ENCODE assay signal across 1 cellular context in the genomic region with DNA sequence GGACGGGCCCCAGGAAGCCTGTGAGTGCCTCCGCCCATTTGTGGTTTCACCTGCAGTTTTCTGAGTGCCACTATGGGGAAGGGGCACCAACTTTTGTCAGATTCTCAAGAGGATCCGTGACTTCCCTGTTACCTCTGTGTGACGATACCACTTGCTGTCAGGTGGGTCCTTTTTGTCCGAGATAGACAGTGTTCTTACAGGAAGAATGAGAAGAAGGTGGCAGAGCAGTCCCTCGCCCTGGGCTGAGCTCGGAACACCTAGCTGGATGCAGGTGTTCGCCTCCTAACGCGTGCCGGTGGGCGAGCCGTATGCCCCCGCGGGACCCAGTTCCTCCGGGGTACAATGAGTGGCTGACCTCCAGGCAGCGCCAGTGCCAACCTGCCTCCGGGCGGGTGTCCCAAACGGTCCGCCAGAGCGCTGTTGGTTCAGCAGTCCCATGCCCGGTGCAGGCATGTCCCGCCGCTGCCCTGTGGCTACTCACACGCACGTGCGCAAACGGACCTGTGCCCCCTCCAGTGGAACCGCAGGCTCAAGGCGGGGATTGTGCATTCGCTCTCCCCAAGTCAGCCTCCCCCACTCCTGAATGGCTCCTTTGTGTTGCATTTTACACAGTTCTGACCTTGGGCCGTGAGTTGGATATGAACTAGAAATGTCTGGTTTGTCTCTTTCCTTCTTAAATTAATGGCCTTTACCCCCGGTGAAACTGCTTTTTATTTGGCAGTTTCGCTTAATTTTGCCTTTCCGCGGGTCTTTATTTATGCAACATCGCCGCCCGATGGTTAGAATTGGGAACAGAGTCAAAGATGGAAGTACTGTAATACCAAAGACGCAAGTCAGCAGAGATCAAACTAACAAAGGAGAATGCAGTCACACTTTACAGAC.
TF ChIP-seq lines count a peak whose summit lies in the region.

No MANE protein-coding gene starts in this region.

TF ChIP-seq in HepG2, 621 proteins besides CTCF, POLR2A, EP300 and RAD21 (continued from another document and continues in another):
- TF ChIP-seq, protein P1, sequence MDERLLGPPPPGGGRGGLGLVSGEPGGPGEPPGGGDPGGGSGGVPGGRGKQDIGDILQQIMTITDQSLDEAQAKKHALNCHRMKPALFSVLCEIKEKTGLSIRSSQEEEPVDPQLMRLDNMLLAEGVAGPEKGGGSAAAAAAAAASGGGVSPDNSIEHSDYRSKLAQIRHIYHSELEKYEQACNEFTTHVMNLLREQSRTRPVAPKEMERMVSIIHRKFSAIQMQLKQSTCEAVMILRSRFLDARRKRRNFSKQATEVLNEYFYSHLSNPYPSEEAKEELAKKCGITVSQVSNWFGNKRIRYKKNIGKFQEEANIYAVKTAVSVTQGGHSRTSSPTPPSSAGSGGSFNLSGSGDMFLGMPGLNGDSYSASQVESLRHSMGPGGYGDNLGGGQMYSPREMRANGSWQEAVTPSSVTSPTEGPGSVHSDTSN (CRISPR knock-in tag; IDR thresholded peaks at IDR 0.05), result no peak
- TF ChIP-seq LCORL (IDR thresholded peaks at IDR 0.05) (0 out of 2 replicates have a peak, but pooled peaks have one; percentile 17), LCORL (CRISPR knock-in tag; IDR thresholded peaks at IDR 0.05) (peak; percentile 84), ZBTB38 (CRISPR knock-in tag; IDR thresholded peaks at IDR 0.05) (peak; percentile 72; the same call in 1 of the 2 replicates), BRD4 (CRISPR knock-in tag; IDR thresholded peaks at IDR 0.05) (no peak), ASH2L (IDR thresholded peaks at IDR 0.05; ENCODE audit: insufficient read length, low read depth, low read length) (peak; percentile 24), GABPB1 (CRISPR knock-in tag; IDR thresholded peaks at IDR 0.05) (peak; percentile 63; the same call in 1 of the 2 replicates), BORCS8-MEF2B (CRISPR knock-in tag; IDR thresholded peaks at IDR 0.05) (peak; percentile 64; the same call in 1 of the 2 replicates), TSC22D2 (CRISPR knock-in tag; IDR thresholded peaks at IDR 0.05; ENCODE audit: borderline replicate concordance) (0 out of 2 replicates have a peak, but pooled peaks have one; percentile 30), ZKSCAN5 (CRISPR knock-in tag; IDR thresholded peaks at IDR 0.05) (0 out of 2 replicates have a peak, but pooled peaks have one; percentile 27), ZNF136 (CRISPR knock-in tag; IDR thresholded peaks at IDR 0.05; ENCODE audit: low read depth) (peak; percentile 23; the same call in 1 of the 2 replicates), ZNF547 (CRISPR knock-in tag; IDR thresholded peaks at IDR 0.05) (peak; percentile 81), SPEN (CRISPR knock-in tag; IDR thresholded peaks at IDR 0.05; ENCODE audit: low read depth) (peak; percentile 58; the same call in 1 of the 2 replicates), ZFY (CRISPR knock-in tag; IDR thresholded peaks at IDR 0.05) (peak; percentile 25; the same call in 1 of the 2 replicates), HDAC1 (CRISPR knock-in tag; IDR thresholded peaks at IDR 0.05) (peak; percentile 74), ZNF616 (CRISPR knock-in tag; IDR thresholded peaks at IDR 0.05; ENCODE audit: low read depth) (peak; percentile 52; the same call in 1 of the 2 replicates), ERF (CRISPR knock-in tag; IDR thresholded peaks at IDR 0.05) (peak; percentile 8; the same call in 1 of the 2 replicates), ATF7-NPFF (CRISPR knock-in tag; IDR thresholded peaks at IDR 0.05; ENCODE audit: low read depth) (peak; percentile 64), MBNL3 (CRISPR knock-in tag; conservative IDR thresholded peaks at IDR 0.05) (no peak), ZFAT (CRISPR knock-in tag; conservative IDR thresholded peaks at IDR 0.05) (peak; percentile 90), KDM4B (CRISPR knock-in tag; IDR thresholded peaks at IDR 0.05) (no peak), NR2F6 (IDR thresholded peaks at IDR 0.05) (0 out of 2 replicates have a peak, but pooled peaks have one; percentile 9), NR2F6 (CRISPR knock-in tag; IDR thresholded peaks at IDR 0.05) (no peak; the same call in 1 of the 2 replicates), ZNF550 (CRISPR knock-in tag; IDR thresholded peaks at IDR 0.05; ENCODE audit: borderline replicate concordance) (0 out of 2 replicates have a peak, but pooled peaks have one; percentile 34), CEBPG (CRISPR knock-in tag; IDR thresholded peaks at IDR 0.05) (peak; percentile 17; the same call in 1 of the 2 replicates), ZNF33B (CRISPR knock-in tag; IDR thresholded peaks at IDR 0.05) (peak; percentile 35), MED13 (CRISPR knock-in tag; IDR thresholded peaks at IDR 0.05) (no peak), ZSCAN29 (CRISPR knock-in tag; conservative IDR thresholded peaks at IDR 0.05) (no peak; the same call in 1 of the 2 replicates), SALL2 (CRISPR knock-in tag; IDR thresholded peaks at IDR 0.05) (peak; percentile 14; the same call in 1 of the 2 replicates), CCDC6 (CRISPR knock-in tag; IDR thresholded peaks at IDR 0.05) (peak; percentile 95)
- TF ChIP-seq, protein P2, sequence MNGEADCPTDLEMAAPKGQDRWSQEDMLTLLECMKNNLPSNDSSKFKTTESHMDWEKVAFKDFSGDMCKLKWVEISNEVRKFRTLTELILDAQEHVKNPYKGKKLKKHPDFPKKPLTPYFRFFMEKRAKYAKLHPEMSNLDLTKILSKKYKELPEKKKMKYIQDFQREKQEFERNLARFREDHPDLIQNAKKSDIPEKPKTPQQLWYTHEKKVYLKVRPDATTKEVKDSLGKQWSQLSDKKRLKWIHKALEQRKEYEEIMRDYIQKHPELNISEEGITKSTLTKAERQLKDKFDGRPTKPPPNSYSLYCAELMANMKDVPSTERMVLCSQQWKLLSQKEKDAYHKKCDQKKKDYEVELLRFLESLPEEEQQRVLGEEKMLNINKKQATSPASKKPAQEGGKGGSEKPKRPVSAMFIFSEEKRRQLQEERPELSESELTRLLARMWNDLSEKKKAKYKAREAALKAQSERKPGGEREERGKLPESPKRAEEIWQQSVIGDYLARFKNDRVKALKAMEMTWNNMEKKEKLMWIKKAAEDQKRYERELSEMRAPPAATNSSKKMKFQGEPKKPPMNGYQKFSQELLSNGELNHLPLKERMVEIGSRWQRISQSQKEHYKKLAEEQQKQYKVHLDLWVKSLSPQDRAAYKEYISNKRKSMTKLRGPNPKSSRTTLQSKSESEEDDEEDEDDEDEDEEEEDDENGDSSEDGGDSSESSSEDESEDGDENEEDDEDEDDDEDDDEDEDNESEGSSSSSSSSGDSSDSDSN (CRISPR knock-in tag; IDR thresholded peaks at IDR 0.05), result peak; percentile 73
- TF ChIP-seq, protein P3, sequence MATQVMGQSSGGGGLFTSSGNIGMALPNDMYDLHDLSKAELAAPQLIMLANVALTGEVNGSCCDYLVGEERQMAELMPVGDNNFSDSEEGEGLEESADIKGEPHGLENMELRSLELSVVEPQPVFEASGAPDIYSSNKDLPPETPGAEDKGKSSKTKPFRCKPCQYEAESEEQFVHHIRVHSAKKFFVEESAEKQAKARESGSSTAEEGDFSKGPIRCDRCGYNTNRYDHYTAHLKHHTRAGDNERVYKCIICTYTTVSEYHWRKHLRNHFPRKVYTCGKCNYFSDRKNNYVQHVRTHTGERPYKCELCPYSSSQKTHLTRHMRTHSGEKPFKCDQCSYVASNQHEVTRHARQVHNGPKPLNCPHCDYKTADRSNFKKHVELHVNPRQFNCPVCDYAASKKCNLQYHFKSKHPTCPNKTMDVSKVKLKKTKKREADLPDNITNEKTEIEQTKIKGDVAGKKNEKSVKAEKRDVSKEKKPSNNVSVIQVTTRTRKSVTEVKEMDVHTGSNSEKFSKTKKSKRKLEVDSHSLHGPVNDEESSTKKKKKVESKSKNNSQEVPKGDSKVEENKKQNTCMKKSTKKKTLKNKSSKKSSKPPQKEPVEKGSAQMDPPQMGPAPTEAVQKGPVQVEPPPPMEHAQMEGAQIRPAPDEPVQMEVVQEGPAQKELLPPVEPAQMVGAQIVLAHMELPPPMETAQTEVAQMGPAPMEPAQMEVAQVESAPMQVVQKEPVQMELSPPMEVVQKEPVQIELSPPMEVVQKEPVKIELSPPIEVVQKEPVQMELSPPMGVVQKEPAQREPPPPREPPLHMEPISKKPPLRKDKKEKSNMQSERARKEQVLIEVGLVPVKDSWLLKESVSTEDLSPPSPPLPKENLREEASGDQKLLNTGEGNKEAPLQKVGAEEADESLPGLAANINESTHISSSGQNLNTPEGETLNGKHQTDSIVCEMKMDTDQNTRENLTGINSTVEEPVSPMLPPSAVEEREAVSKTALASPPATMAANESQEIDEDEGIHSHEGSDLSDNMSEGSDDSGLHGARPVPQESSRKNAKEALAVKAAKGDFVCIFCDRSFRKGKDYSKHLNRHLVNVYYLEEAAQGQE (IDR thresholded peaks at IDR 0.05; ENCODE audit: borderline replicate concordance in 1 of 2, low read depth in 1 of 2, low read length in 2 of 2), result no peak
- TF ChIP-seq, protein P4, sequence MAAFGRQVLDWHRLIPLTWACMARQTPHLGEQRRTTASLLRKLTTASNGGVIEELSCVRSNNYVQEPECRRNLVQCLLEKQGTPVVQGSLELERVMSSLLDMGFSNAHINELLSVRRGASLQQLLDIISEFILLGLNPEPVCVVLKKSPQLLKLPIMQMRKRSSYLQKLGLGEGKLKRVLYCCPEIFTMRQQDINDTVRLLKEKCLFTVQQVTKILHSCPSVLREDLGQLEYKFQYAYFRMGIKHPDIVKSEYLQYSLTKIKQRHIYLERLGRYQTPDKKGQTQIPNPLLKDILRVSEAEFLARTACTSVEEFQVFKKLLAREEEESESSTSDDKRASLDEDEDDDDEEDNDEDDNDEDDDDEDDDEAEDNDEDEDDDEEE (CRISPR knock-in tag; IDR thresholded peaks at IDR 0.05), result peak; percentile 46; the same call in 1 of the 2 replicates
- TF ChIP-seq, protein P5, sequence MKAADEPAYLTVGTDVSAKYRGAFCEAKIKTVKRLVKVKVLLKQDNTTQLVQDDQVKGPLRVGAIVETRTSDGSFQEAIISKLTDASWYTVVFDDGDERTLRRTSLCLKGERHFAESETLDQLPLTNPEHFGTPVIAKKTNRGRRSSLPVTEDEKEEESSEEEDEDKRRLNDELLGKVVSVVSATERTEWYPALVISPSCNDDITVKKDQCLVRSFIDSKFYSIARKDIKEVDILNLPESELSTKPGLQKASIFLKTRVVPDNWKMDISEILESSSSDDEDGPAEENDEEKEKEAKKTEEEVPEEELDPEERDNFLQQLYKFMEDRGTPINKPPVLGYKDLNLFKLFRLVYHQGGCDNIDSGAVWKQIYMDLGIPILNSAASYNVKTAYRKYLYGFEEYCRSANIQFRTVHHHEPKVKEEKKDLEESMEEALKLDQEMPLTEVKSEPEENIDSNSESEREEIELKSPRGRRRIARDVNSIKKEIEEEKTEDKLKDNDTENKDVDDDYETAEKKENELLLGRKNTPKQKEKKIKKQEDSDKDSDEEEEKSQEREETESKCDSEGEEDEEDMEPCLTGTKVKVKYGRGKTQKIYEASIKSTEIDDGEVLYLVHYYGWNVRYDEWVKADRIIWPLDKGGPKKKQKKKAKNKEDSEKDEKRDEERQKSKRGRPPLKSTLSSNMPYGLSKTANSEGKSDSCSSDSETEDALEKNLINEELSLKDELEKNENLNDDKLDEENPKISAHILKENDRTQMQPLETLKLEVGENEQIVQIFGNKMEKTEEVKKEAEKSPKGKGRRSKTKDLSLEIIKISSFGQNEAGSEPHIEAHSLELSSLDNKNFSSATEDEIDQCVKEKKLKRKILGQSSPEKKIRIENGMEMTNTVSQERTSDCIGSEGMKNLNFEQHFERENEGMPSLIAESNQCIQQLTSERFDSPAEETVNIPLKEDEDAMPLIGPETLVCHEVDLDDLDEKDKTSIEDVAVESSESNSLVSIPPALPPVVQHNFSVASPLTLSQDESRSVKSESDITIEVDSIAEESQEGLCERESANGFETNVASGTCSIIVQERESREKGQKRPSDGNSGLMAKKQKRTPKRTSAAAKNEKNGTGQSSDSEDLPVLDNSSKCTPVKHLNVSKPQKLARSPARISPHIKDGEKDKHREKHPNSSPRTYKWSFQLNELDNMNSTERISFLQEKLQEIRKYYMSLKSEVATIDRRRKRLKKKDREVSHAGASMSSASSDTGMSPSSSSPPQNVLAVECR (CRISPR knock-in tag; IDR thresholded peaks at IDR 0.05; ENCODE audit: borderline replicate concordance), result peak; percentile 67; the same call in 1 of the 2 replicates
- TF ChIP-seq, protein P6, sequence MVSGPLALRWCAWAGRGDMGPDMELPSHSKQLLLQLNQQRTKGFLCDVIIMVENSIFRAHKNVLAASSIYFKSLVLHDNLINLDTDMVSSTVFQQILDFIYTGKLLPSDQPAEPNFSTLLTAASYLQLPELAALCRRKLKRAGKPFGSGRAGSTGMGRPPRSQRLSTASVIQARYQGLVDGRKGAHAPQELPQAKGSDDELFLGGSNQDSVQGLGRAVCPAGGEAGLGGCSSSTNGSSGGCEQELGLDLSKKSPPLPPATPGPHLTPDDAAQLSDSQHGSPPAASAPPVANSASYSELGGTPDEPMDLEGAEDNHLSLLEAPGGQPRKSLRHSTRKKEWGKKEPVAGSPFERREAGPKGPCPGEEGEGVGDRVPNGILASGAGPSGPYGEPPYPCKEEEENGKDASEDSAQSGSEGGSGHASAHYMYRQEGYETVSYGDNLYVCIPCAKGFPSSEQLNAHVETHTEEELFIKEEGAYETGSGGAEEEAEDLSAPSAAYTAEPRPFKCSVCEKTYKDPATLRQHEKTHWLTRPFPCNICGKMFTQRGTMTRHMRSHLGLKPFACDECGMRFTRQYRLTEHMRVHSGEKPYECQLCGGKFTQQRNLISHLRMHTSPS (CRISPR knock-in tag; IDR thresholded peaks at IDR 0.05; ENCODE audit: low read depth), result peak; percentile 93
- TF ChIP-seq, protein P7, sequence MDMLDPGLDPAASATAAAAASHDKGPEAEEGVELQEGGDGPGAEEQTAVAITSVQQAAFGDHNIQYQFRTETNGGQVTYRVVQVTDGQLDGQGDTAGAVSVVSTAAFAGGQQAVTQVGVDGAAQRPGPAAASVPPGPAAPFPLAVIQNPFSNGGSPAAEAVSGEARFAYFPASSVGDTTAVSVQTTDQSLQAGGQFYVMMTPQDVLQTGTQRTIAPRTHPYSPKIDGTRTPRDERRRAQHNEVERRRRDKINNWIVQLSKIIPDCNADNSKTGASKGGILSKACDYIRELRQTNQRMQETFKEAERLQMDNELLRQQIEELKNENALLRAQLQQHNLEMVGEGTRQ (IDR thresholded peaks at IDR 0.05; ENCODE audit: low read depth, low read length), result 0 out of 2 replicates have a peak, but pooled peaks have one; percentile 12
- TF ChIP-seq, protein P7 (CRISPR knock-in tag; IDR thresholded peaks at IDR 0.05; ENCODE audit: borderline replicate concordance), result no peak
- TF ChIP-seq, protein P8, sequence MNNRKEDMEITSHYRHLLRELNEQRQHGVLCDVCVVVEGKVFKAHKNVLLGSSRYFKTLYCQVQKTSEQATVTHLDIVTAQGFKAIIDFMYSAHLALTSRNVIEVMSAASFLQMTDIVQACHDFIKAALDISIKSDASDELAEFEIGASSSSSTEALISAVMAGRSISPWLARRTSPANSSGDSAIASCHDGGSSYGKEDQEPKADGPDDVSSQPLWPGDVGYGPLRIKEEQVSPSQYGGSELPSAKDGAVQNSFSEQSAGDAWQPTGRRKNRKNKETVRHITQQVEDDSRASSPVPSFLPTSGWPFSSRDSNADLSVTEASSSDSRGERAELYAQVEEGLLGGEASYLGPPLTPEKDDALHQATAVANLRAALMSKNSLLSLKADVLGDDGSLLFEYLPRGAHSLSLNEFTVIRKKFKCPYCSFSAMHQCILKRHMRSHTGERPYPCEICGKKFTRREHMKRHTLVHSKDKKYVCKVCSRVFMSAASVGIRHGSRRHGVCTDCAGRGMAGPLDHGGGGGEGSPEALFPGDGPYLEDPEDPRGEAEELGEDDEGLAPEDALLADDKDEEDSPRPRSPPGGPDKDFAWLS (CRISPR knock-in tag; IDR thresholded peaks at IDR 0.05; ENCODE audit: borderline replicate concordance), result no peak
